ENCODE assay signal across 11 cellular contexts in genomic region chr4:81827568-81828202, GRCh38.
DNase-seq lines count a peak whose midpoint lies in the region; ATAC-seq and TF ChIP-seq lines count a peak whose summit lies in the region.
"Had no signal": no experiment of that assay in that cellular context is flagged by ENCODE, and none has a peak within 500 bp of the region (broad histone marks: within the 10 kb centered on the region; RNA-seq: fewer than 3 reads in every experiment).

No MANE protein-coding gene starts in this region.

- no peaks in the 10 kb centered on the region for H3K36me3 ChIP-seq in mucosa of descending colon (ENCODE audit: low read depth)
- H3K36me3 ChIP-seq in suprapubic skin, result no peaks in the 10 kb centered on the region
- H3K36me3 ChIP-seq: thoracic aorta had no signal

- H3K4me1 ChIP-seq in mucosa of descending colon (ENCODE audit: low read depth), result no peaks in the 10 kb centered on the region
- no peaks in the 10 kb centered on the region for H3K4me1 ChIP-seq in suprapubic skin

- WGBS in suprapubic skin, result 89% methylated on average over 4 of the region's 4 CpGs

- no peaks in the 10 kb centered on the region for H3K9me3 ChIP-seq in mucosa of descending colon
- H3K9me3 ChIP-seq in suprapubic skin, result no peaks in the 10 kb centered on the region
- H3K9me3 ChIP-seq: thoracic aorta had no signal

- DNase-seq in stimulated activated CD4-positive, alpha-beta T cell treated with anti-CD3 and anti-CD28 coated beads, Interleukin-12 subunit alpha, Interleukin-12 subunit beta, amount 100 ng/mL, for 48 hours (ENCODE audit: low read depth in 2 of 3, low spot score in 1 of 3), result peak in 2 of 3 donors; percentile 21 to 31
- DNase-seq in stimulated activated CD4-positive, alpha-beta T cell treated with anti-CD3 and anti-CD28 coated beads, Interleukin-4, amount 100 ng/mL, for 4 hours, result no peak
- DNase-seq in stimulated activated naive CD8-positive, alpha-beta T cell treated with anti-CD3 and anti-CD28 coated beads, Interleukin-15, Interleukin-2, amounts not matched to agents 100 U/mL and 50 U/mL, for 24 hours, result peak; percentile 14
- DNase-seq in NCI-H774 (lab: John Stamatoyannopoulos, UW) (no peak), mucosa of descending colon (no peak), suprapubic skin (ENCODE audit: low spot score in 2 of 2) (no peak)
- DNase-seq: NCI-H526, SW 1271 had no signal

- TF ChIP-seq EP300 in suprapubic skin (IDR thresholded peaks at IDR 0.05), result no peak

- no peak overlapping the region for H3K27ac ChIP-seq in suprapubic skin
- H3K27ac ChIP-seq: thoracic aorta had no signal

- intact Hi-C loops in mucosa of descending colon (cut with DNase I, micrococcal nuclease), result no loop called here

- TF ChIP-seq CTCF in mucosa of descending colon (IDR thresholded peaks at IDR 0.05) (no peak), suprapubic skin (IDR thresholded peaks at IDR 0.05) (no peak)

- no peak for TF ChIP-seq POLR2A in suprapubic skin (IDR thresholded peaks at IDR 0.05)

- H3K4me3 ChIP-seq in mucosa of descending colon (no peak overlapping the region), suprapubic skin (no peak overlapping the region)
- H3K4me3 ChIP-seq: thoracic aorta had no signal

- H3K27me3 ChIP-seq in suprapubic skin, result no peaks in the 10 kb centered on the region

- ATAC-seq in HG02623 (IDR thresholded peaks at IDR 0.05; ENCODE audit: unreplicated experiment), result peak; percentile 86
- peak; percentile 87 for ATAC-seq in HG03565 (IDR thresholded peaks at IDR 0.05; ENCODE audit: unreplicated experiment)
- ATAC-seq in stimulated activated naive CD8-positive, alpha-beta T cell treated with anti-CD3 and anti-CD28 coated beads, Interleukin-15, Interleukin-2, amounts not matched to agents 100 U/mL and 50 U/mL, for 24 hours, result peak; percentile 95
- ATAC-seq in mucosa of descending colon, result no peak

Comparison
In these comparisons a context has a peak if more than half of its experiments do, and no peak if none do; other contexts are left out.
1. DNase-seq: peak in stimulated activated CD4-positive, alpha-beta T cell treated with anti-CD3 and anti-CD28 coated beads, Interleukin-12 subunit alpha, Interleukin-12 subunit beta, amount 100 ng/mL, for 48 hours (2 of 3) and stimulated activated naive CD8-positive, alpha-beta T cell treated with anti-CD3 and anti-CD28 coated beads, Interleukin-15, Interleukin-2, amounts not matched to agents 100 U/mL and 50 U/mL, for 24 hours (single experiment); none in stimulated activated CD4-positive, alpha-beta T cell treated with anti-CD3 and anti-CD28 coated beads, Interleukin-4, amount 100 ng/mL, for 4 hours (0 of 2), NCI-H774 (single experiment), mucosa of descending colon (0 of 3) and suprapubic skin (0 of 2).